ENCODE assay signal across 15 cellular contexts in the genomic region with DNA sequence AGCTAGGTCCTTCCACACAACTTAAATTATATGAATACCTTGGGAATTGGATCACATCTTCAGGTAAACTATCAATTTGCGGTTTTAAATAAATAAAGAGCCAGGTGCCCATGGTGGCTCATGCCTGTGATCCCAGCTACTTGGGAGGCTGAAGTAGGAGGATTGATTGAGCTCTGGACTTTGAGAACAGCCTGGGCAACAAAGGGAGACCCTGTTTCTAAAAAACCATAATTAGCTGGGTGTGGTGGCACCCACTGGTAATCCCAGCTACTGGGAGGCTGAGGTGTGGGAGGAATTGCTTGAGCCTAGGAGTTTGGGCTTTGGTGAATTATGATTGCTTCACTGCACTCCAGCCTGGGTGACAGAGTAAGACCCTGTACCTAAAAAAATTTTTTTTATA. TPM values are rescaled to one million over a fixed set of nuclear protein-coding genes. Genes with fewer than 3 reads are reported as not detected.
DNase-seq lines count a peak whose midpoint lies in the region; ATAC-seq and TF ChIP-seq lines count a peak whose summit lies in the region.
"Had no signal": no experiment of that assay in that cellular context is flagged by ENCODE, and none has a peak within 500 bp of the region (broad histone marks: within the 10 kb centered on the region; RNA-seq: fewer than 3 reads in every experiment).

No MANE protein-coding gene starts in this region.

- H2BK12ac ChIP-seq in H9 (ENCODE audit: insufficient read length, low read depth, low read length), result no peak overlapping the region

- H2BK120ac ChIP-seq in H9 (ENCODE audit: low read depth, low read length, poor library complexity, severe bottlenecking), result no peak overlapping the region

- no peak overlapping the region for H2AK5ac ChIP-seq in H9 (ENCODE audit: insufficient read length, low read length)

- H3K4me1 Mint-ChIP-seq in Caco-2 (ENCODE audit: low read depth, unreplicated experiment), result peaks cover 19% of the 10 kb centered on the region
- peaks cover 16% of the 10 kb centered on the region in 2 experiments for H3K4me1 Mint-ChIP-seq in H9
- peaks cover 45% of the 10 kb centered on the region for H3K4me1 Mint-ChIP-seq in activated CD8-positive, alpha-beta T cell treated with anti-CD3 and anti-CD28 coated beads, Interleukin-2, amount 10 ng/mL, durations not matched to agents 7 days and 5 days (ENCODE audit: low read depth)

- H4K20me1 ChIP-seq in H9 (ENCODE audit: control insufficient read depth, insufficient read depth, insufficient read length), result no peaks in the 10 kb centered on the region

- no peak overlapping the region for H2BK5ac ChIP-seq in H9 (ENCODE audit: insufficient read length, low read length)

- no peak overlapping the region for H3T11ph ChIP-seq in H9 (ENCODE audit: low read length)

- POLR2A ChIA-PET in Caco-2 (lab: Charles Lee), result no interaction called here
- POLR2A ChIA-PET in activated CD8-positive, alpha-beta T cell treated with anti-CD3 and anti-CD28 coated beads, Interleukin-2, amount 10 ng/mL, durations not matched to agents 7 days and 5 days (lab: Charles Lee), result no interaction called here

- H3K9ac ChIP-seq in H9 (ENCODE audit: extremely low read depth, insufficient read length, low read length) (peak overlapping the region; percentile 26), mucosa of rectum (ENCODE audit: low read depth in 1 of 2, low read length in 2 of 2) (peak overlapping the region; percentile 20 to 34)

- no peak overlapping the region for H3K14ac ChIP-seq in H9 (ENCODE audit: insufficient read depth, low read length)

- peaks cover 41% of the 10 kb centered on the region for H3K4me1 ChIP-seq in Caco-2
- H3K4me1 ChIP-seq in H9 (ENCODE audit: insufficient read depth, low read length), result no peaks in the 10 kb centered on the region
- H3K4me1 ChIP-seq in mucosa of rectum (ENCODE audit: control insufficient read depth in 2 of 2, insufficient read depth in 2 of 2, low read length in 2 of 2), result peaks cover 11 to 21% of the 10 kb centered on the region in 2 donors
- H3K4me1 ChIP-seq in uterus, result no peaks in the 10 kb centered on the region

- no peak overlapping the region for H2AFZ ChIP-seq in H9 (ENCODE audit: low read length)

- TF ChIP-seq CTCF in Caco-2 (IDR thresholded peaks at IDR 0.05; ENCODE audit: insufficient read depth in 1 of 2, low read depth in 1 of 2, low read length in 1 of 2, severe bottlenecking in 1 of 2, unreplicated experiment in 1 of 2) (no peak), H9 (conservative IDR thresholded peaks at IDR 0.05) (no peak), uterus (IDR thresholded peaks at IDR 0.05) (no peak)

- peaks cover 11% of the 10 kb centered on the region for H3K23me2 ChIP-seq in H9 (ENCODE audit: insufficient read length, low read depth, low read length, poor library complexity, severe bottlenecking)

- no peak for ATAC-seq in activated CD8-positive, alpha-beta T cell treated with anti-CD3 and anti-CD28 coated beads, Interleukin-2, amount 10 ng/mL, durations not matched to agents 7 days and 5 days
- ATAC-seq in HG02763 (IDR thresholded peaks at IDR 0.05; ENCODE audit: unreplicated experiment), result no peak
- ATAC-seq: esophagus mucosa, mucosa of descending colon, right cardiac atrium had no signal

- H3K4me2 ChIP-seq in H9 (ENCODE audit: insufficient read depth, insufficient read length, low read length), result no peak overlapping the region

- H3K79me2 ChIP-seq in H9 (ENCODE audit: insufficient read depth, low read length), result peaks cover 20% of the 10 kb centered on the region; the same call in 1 of the 2 replicates

- 0 out of 2 replicates have a peak overlapping the region, but pooled peaks have one; percentile 11 for H3K4me3 ChIP-seq in Caco-2 (ENCODE audit: low read depth, low read length)
- peak overlapping the region; percentile 93 to 100 for H3K4me3 ChIP-seq in mucosa of rectum (ENCODE audit: low read length in 2 of 2)
- H3K4me3 ChIP-seq in uterus, result no peak overlapping the region
- H3K4me3 ChIP-seq: mucosa of descending colon had no signal

- H2BK15ac ChIP-seq in H9 (ENCODE audit: low read depth, low read length), result no peak overlapping the region

- no peak overlapping the region for H3K23ac ChIP-seq in H9 (ENCODE audit: insufficient read length, low read depth, low read length)

- H3K36me3 Mint-ChIP-seq in Caco-2 (ENCODE audit: insufficient read depth, unreplicated experiment) (peaks cover 62% of the 10 kb centered on the region), H9 (ENCODE audit: insufficient read depth in 1 of 3, low read depth in 3 of 3) (peaks cover 17 to 59% (median 45%) of the 10 kb centered on the region in 3 experiments; a peak in 6 of 7 replicates)
- H3K36me3 Mint-ChIP-seq in activated CD8-positive, alpha-beta T cell treated with anti-CD3 and anti-CD28 coated beads, Interleukin-2, amount 10 ng/mL, durations not matched to agents 7 days and 5 days (ENCODE audit: low read depth), result peaks cover 67% of the 10 kb centered on the region

- H4K91ac ChIP-seq in H9 (ENCODE audit: insufficient read length, low read depth, low read length), result no peak overlapping the region

- no peaks in the 10 kb centered on the region for H3K9me3 ChIP-seq in Caco-2
- H3K9me3 ChIP-seq in H9 (ENCODE audit: control insufficient read depth, low read depth, low read length), result no peaks in the 10 kb centered on the region
- H3K9me3 ChIP-seq in mucosa of rectum (ENCODE audit: control insufficient read depth in 2 of 2, low read length in 2 of 2), result no peaks in the 10 kb centered on the region
- no peaks in the 10 kb centered on the region for H3K9me3 ChIP-seq in uterus
- H3K9me3 ChIP-seq: mucosa of descending colon had no signal

- no peak for TF ChIP-seq POLR2A in uterus (IDR thresholded peaks at IDR 0.05)

- WGBS in H9 (ENCODE audit: extremely low coverage, insufficient read length, low lambda C conversion rate), result no CpG with 5 or more reads among the region's 1 CpG

- no peak overlapping the region for H2BK20ac ChIP-seq in H9 (ENCODE audit: low read depth, low read length, poor library complexity, severe bottlenecking)

- CTCF ChIA-PET in Caco-2 (lab: Charles Lee), result no interaction called here
- CTCF ChIA-PET in activated CD8-positive, alpha-beta T cell treated with anti-CD3 and anti-CD28 coated beads, Interleukin-2, amount 10 ng/mL, durations not matched to agents 7 days and 5 days (lab: Charles Lee), result interaction anchor here (1.2 kb wide), 1 partner anchor 156 kb away, joined by 3 read pairs; no protein-coding TSS in a partner anchor

- no peak overlapping the region for H3K27ac ChIP-seq in H9 (ENCODE audit: insufficient read length, low read depth, low read length)
- H3K27ac ChIP-seq in mucosa of rectum (ENCODE audit: low read depth in 2 of 2, low read length in 2 of 2), result peak overlapping the region in 1 of 2 donors; percentile 48
- no peak overlapping the region for H3K27ac ChIP-seq in uterus

- H3K27me3 Mint-ChIP-seq in Caco-2 (ENCODE audit: insufficient read depth, unreplicated experiment) (no peaks in the 10 kb centered on the region), H9 (ENCODE audit: low read depth) (no peaks in the 10 kb centered on the region; the same call in 1 of the 2 replicates)
- no peaks in the 10 kb centered on the region for H3K27me3 Mint-ChIP-seq in activated CD8-positive, alpha-beta T cell treated with anti-CD3 and anti-CD28 coated beads, Interleukin-2, amount 10 ng/mL, durations not matched to agents 7 days and 5 days (ENCODE audit: low read depth)

- no peak overlapping the region for H3K27ac Mint-ChIP-seq in Caco-2 (ENCODE audit: unreplicated experiment)
- H3K27ac Mint-ChIP-seq in H9, result no peak overlapping the region; a peak in 1 of 7 replicates
- H3K27ac Mint-ChIP-seq in activated CD8-positive, alpha-beta T cell treated with anti-CD3 and anti-CD28 coated beads, Interleukin-2, amount 10 ng/mL, durations not matched to agents 7 days and 5 days, result no peak overlapping the region

- intact Hi-C loops in Caco-2 (cut with micrococcal nuclease; ENCODE audit: unreplicated experiment), result no loop called here
- intact Hi-C loops in uterus (cut with DNase I; ENCODE audit: low total_unique reads), result no loop called here

- no peak overlapping the region for H3K4me3 Mint-ChIP-seq in Caco-2 (ENCODE audit: unreplicated experiment)
- peak overlapping the region in 1 of 2 experiments; percentile 19; a peak in 3 of 5 replicates for H3K4me3 Mint-ChIP-seq in H9
- H3K4me3 Mint-ChIP-seq in activated CD8-positive, alpha-beta T cell treated with anti-CD3 and anti-CD28 coated beads, Interleukin-2, amount 10 ng/mL, durations not matched to agents 7 days and 5 days, result peak overlapping the region; percentile 99

- H3K9me3 Mint-ChIP-seq in Caco-2 (ENCODE audit: unreplicated experiment) (no peaks in the 10 kb centered on the region), H9 (no peaks in the 10 kb centered on the region)
- no peaks in the 10 kb centered on the region for H3K9me3 Mint-ChIP-seq in activated CD8-positive, alpha-beta T cell treated with anti-CD3 and anti-CD28 coated beads, Interleukin-2, amount 10 ng/mL, durations not matched to agents 7 days and 5 days (ENCODE audit: insufficient read depth)

- DNase-seq in Caco-2, result no peak
- DNase-seq in H9, result no peak
- DNase-seq in activated CD8-positive, alpha-beta T cell treated with anti-CD3 and anti-CD28 coated beads, Interleukin-2, amount 10 ng/mL, durations not matched to agents 7 days and 5 days, result no peak
- DNase-seq in DMS53 treated with DMSO at 0.1 percent for 48 hours (lab: John Stamatoyannopoulos, UW; ENCODE audit: unreplicated experiment), result no peak
- DNase-seq in medulla oblongata (ENCODE audit: extremely low spot score), result no peak
- DNase-seq in uterus, result no peak
- DNase-seq: GOT3, NCI-H1694, right cardiac atrium, substantia nigra, T1000 had no signal

- no TSS peak for BruUV-seq in Caco-2 (replicated peaks; lab: Mats Ljungman, UMichigan)

- H4K5ac ChIP-seq in H9 (ENCODE audit: insufficient read length, low read depth, low read length), result no peak overlapping the region

- no peak overlapping the region for H3K56ac ChIP-seq in H9 (ENCODE audit: insufficient read length, low read depth, low read length)

- no peak overlapping the region for H4K8ac ChIP-seq in H9 (replicated peaks; ENCODE audit: insufficient read length, low read depth, low read length)

- H3K79me1 ChIP-seq in H9 (ENCODE audit: insufficient read depth, low read depth, low read length, poor library complexity, severe bottlenecking), result peaks cover 3% of the 10 kb centered on the region

- no peak overlapping the region for H3K4ac ChIP-seq in H9 (ENCODE audit: low read depth, low read length)

- H3K27me3 ChIP-seq in Caco-2 (replicated peaks; ENCODE audit: control insufficient read depth, insufficient read depth, low read length), result no peaks in the 10 kb centered on the region
- no peaks in the 10 kb centered on the region for H3K27me3 ChIP-seq in H9 (ENCODE audit: insufficient read depth, low read length)
- H3K27me3 ChIP-seq in mucosa of rectum (ENCODE audit: control insufficient read depth in 2 of 2, insufficient read depth in 2 of 2, low read length in 2 of 2), result no peaks in the 10 kb centered on the region
- no peaks in the 10 kb centered on the region for H3K27me3 ChIP-seq in uterus

- H3K18ac ChIP-seq in H9 (ENCODE audit: insufficient read length, low read depth, low read length), result no peak overlapping the region

- H3K36me3 ChIP-seq in Caco-2 (ENCODE audit: control insufficient read depth, insufficient read depth, low read length) (peaks cover 3% of the 10 kb centered on the region; the same call in 1 of the 2 replicates), mucosa of rectum (ENCODE audit: control insufficient read depth in 2 of 2, insufficient read depth in 2 of 2, low read length in 2 of 2) (peaks cover 3 to 11% of the 10 kb centered on the region in 2 donors), uterus (no peaks in the 10 kb centered on the region)

RNA-seq across cellular contexts. Expression of a gene that starts 3.4 kb away (rescaled TPM):
- total RNA-seq in Caco-2 (2022), result 66.5 and 70.0 TPM in 2 replicates
- total RNA-seq in H9 (2021), result 106 and 110 TPM in 2 replicates
- 10 to 100 TPM; 87.0 to 88.4 TPM for total RNA-seq in activated CD8-positive, alpha-beta T cell treated with anti-CD3 and anti-CD28 coated beads, Interleukin-2, amount 10 ng/mL, durations not matched to agents 7 days and 5 days
- total RNA-seq in uterus, result 10 to 100 TPM in 2 of 4 donors, 1 to 10 TPM in 2; 8.7 to 28.2 (median 17.4) TPM

RNA-seq across cellular contexts. Expression of a gene that starts 20.6 kb away (rescaled TPM):
- not detected in 2 replicates for total RNA-seq in Caco-2 (2022)
- not detected in 2 replicates for total RNA-seq in H9 (2021)
- total RNA-seq in activated CD8-positive, alpha-beta T cell treated with anti-CD3 and anti-CD28 coated beads, Interleukin-2, amount 10 ng/mL, durations not matched to agents 7 days and 5 days, result 1 to 10 TPM in 1 of 2 experiments, under 1 TPM in 1; 0.97 to 1.7 TPM
- not detected for total RNA-seq in uterus
- total RNA-seq: esophagus mucosa, mucosa of descending colon, right cardiac atrium had no signal

RNA-seq across cellular contexts. Expression of a gene that starts 59.2 kb away (rescaled TPM):
- total RNA-seq in Caco-2 (2022), result 74.2 and 75.3 TPM in 2 replicates
- 125 TPM in 2 replicates for total RNA-seq in H9 (2021)
- total RNA-seq in activated CD8-positive, alpha-beta T cell treated with anti-CD3 and anti-CD28 coated beads, Interleukin-2, amount 10 ng/mL, durations not matched to agents 7 days and 5 days, result 100 to 1,000 TPM; 121 to 128 TPM
- total RNA-seq in uterus, result 10 to 100 TPM; 14.3 to 93.7 (median 59.9) TPM

Comparison
In these comparisons a context has a peak if more than half of its experiments do, and no peak if none do; other contexts are left out.
1. H3K4me3 ChIP-seq: peak in Caco-2 (single experiment) and mucosa of rectum (2 of 2); none in uterus (0 of 2).